1 cellular context compared by ENCODE assay signal in genomic region chr10:100621360-100622205, GRCh38.
TF ChIP-seq lines count a peak whose summit lies in the region.

No MANE protein-coding gene starts in this region.

TF ChIP-seq in SK-N-SH, 30 proteins besides CTCF, POLR2A, EP300 and RAD21 (continued from another document):
- TF ChIP-seq USF2 (IDR thresholded peaks at IDR 0.05; ENCODE audit: borderline replicate concordance, low read depth, low read length) (no peak), NFIC (IDR thresholded peaks at IDR 0.05; ENCODE audit: borderline replicate concordance) (no peak), RFX5 (IDR thresholded peaks at IDR 0.05; ENCODE audit: low read length) (no peak), ELF1 (IDR thresholded peaks at IDR 0.05) (no peak), SIN3A (IDR thresholded peaks at IDR 0.05; ENCODE audit: borderline replicate concordance, low read depth, low read length) (no peak), GABPA (IDR thresholded peaks at IDR 0.05; ENCODE audit: low read depth) (no peak), SMC3 (IDR thresholded peaks at IDR 0.05; ENCODE audit: low read depth, low read length) (no peak), IRF3 (IDR thresholded peaks at IDR 0.05; ENCODE audit: low read depth, low read length) (no peak), FOXJ3 (CRISPR knock-in tag; IDR thresholded peaks at IDR 0.05) (no peak), TEAD4 (IDR thresholded peaks at IDR 0.05; ENCODE audit: borderline replicate concordance, insufficient read depth) (no peak), FOSL2 (IDR thresholded peaks at IDR 0.05; ENCODE audit: borderline replicate concordance, low read depth) (no peak)
